In genomic region chr16:70714526-70715112, GRCh38 we compare ENCODE assay signal across 10 cellular contexts. TPM values are rescaled to one million over a fixed set of nuclear protein-coding genes. Genes with fewer than 3 reads are reported as not detected.
DNase-seq lines count a peak whose midpoint lies in the region; ATAC-seq and TF ChIP-seq lines count a peak whose summit lies in the region.
"Had no signal": no experiment of that assay in that cellular context is flagged by ENCODE, and none has a peak within 500 bp of the region (broad histone marks: within the 10 kb centered on the region; RNA-seq: fewer than 3 reads in every experiment).

No MANE protein-coding gene starts in this region.

- peaks cover 5% of the 10 kb centered on the region for H3K36me3 Mint-ChIP-seq in activated naive CD4-positive, alpha-beta T cell treated with anti-CD3 and anti-CD28 coated beads, Interleukin-2, amount 10 ng/mL, durations not matched to agents 7 days and 5 days

- BruUV-seq in Panc1 (replicated peaks; lab: Mats Ljungman, UMichigan) = no TSS peak

- H3K36me3 ChIP-seq in Panc1 (ENCODE audit: control insufficient read depth, insufficient read depth, low read length) = no peaks in the 10 kb centered on the region
- no peaks in the 10 kb centered on the region for H3K36me3 ChIP-seq in mucosa of descending colon (ENCODE audit: low read depth)
- no peaks in the 10 kb centered on the region for H3K36me3 ChIP-seq in thoracic aorta

- no peaks in the 10 kb centered on the region for H3K9me3 Mint-ChIP-seq in activated naive CD4-positive, alpha-beta T cell treated with anti-CD3 and anti-CD28 coated beads, Interleukin-2, amount 10 ng/mL, durations not matched to agents 7 days and 5 days

- H3K9me3 ChIP-seq in Panc1 (ENCODE audit: control insufficient read depth, insufficient read depth, low read depth, low read length) = no peaks in the 10 kb centered on the region
- no peaks in the 10 kb centered on the region for H3K9me3 ChIP-seq in mucosa of descending colon
- H3K9me3 ChIP-seq in thoracic aorta = no peaks in the 10 kb centered on the region

- ATAC-seq in Panc1 (peak; percentile 73), mucosa of descending colon (peak; percentile 6), thoracic aorta (ENCODE audit: insufficient number of reproducible peaks, low FRiP score, low read depth) (peak; percentile 7), GM19452 (IDR thresholded peaks at IDR 0.05; ENCODE audit: unreplicated experiment) (no peak)

- TF ChIP-seq CTCF in Panc1 (IDR thresholded peaks at IDR 0.05) (no peak), coronary artery (IDR thresholded peaks at IDR 0.05) (no peak), mucosa of descending colon (IDR thresholded peaks at IDR 0.05) (no peak), thoracic aorta (IDR thresholded peaks at IDR 0.05) (no peak)

- H3K27ac ChIP-seq in Panc1 (ENCODE audit: low read length) (no peak overlapping the region), coronary artery (peak overlapping the region; percentile 91 to 92), thoracic aorta (peak overlapping the region; percentile 86 to 87)

- no peaks in the 10 kb centered on the region; the same call in 1 of the 2 replicates for H3K4me1 ChIP-seq in Panc1 (ENCODE audit: control insufficient read depth, insufficient read depth, low read length)
- no peaks in the 10 kb centered on the region for H3K4me1 ChIP-seq in mucosa of descending colon (ENCODE audit: low read depth)
- peaks cover 13 to 35% of the 10 kb centered on the region in 2 donors for H3K4me1 ChIP-seq in thoracic aorta (ENCODE audit: control insufficient read depth in 1 of 2, low read depth in 2 of 2)

- intact Hi-C loops in Panc1 (cut with micrococcal nuclease; ENCODE audit: unreplicated experiment) (no loop called here), mucosa of descending colon (cut with DNase I, micrococcal nuclease) (no loop called here)

- POLR2A ChIA-PET in Panc1 (lab: Charles Lee) = no interaction called here

- H3K4me3 ChIP-seq in Panc1 (ENCODE audit: low read depth in 2 of 2, low read length in 2 of 2) (no peak overlapping the region), coronary artery (peak overlapping the region; percentile 5), mucosa of descending colon (no peak overlapping the region), thoracic aorta (peak overlapping the region; percentile 0)

- CTCF ChIA-PET in Panc1 (lab: Charles Lee) = no interaction called here
- CTCF ChIA-PET in activated naive CD4-positive, alpha-beta T cell treated with anti-CD3 and anti-CD28 coated beads, Interleukin-2, amount 10 ng/mL, durations not matched to agents 7 days and 5 days (lab: Charles Lee) = no interaction called here

- H3K27me3 ChIP-seq in Panc1 (ENCODE audit: control insufficient read depth, insufficient read depth, low read length) = no peaks in the 10 kb centered on the region
- no peaks in the 10 kb centered on the region for H3K27me3 ChIP-seq in thoracic aorta (replicated peaks; ENCODE audit: insufficient read depth)

- H3K27me3 Mint-ChIP-seq in activated naive CD4-positive, alpha-beta T cell treated with anti-CD3 and anti-CD28 coated beads, Interleukin-2, amount 10 ng/mL, durations not matched to agents 7 days and 5 days = no peaks in the 10 kb centered on the region

- no peak for DNase-seq in Panc1 (ENCODE audit: low read depth, low spot score)
- DNase-seq in coronary artery (ENCODE audit: low spot score) = no peak
- DNase-seq in mucosa of descending colon = no peak
- no peak for DNase-seq in thoracic aorta (ENCODE audit: low spot score)
- DNase-seq in amniotic stem cell (lab: John Stamatoyannopoulos, UW) = no peak
- DNase-seq in activated naive CD4-positive, alpha-beta T cell treated with anti-CD3 and anti-CD28 coated beads, Interleukin-2, amount 10 ng/mL, durations not matched to agents 7 days and 5 days = no peak
- DNase-seq in NCI-H446 treated with DMSO at 0.1 percent for 48 hours (lab: John Stamatoyannopoulos, UW) = no peak
- DNase-seq: central memory CD4-positive, alpha-beta T cell; NCI-H2081 had no signal

- in situ Hi-C loops in Panc1 (cut with HindIII; ENCODE audit: low pct_unique_long_range_greater_than_20kb, low sequenced_read_pairs) = no loop called here

- no peak overlapping the region for H3K4me3 Mint-ChIP-seq in activated naive CD4-positive, alpha-beta T cell treated with anti-CD3 and anti-CD28 coated beads, Interleukin-2, amount 10 ng/mL, durations not matched to agents 7 days and 5 days

- H3K4me1 Mint-ChIP-seq in activated naive CD4-positive, alpha-beta T cell treated with anti-CD3 and anti-CD28 coated beads, Interleukin-2, amount 10 ng/mL, durations not matched to agents 7 days and 5 days = peaks cover 10% of the 10 kb centered on the region

- no peak overlapping the region for H3K27ac Mint-ChIP-seq in activated naive CD4-positive, alpha-beta T cell treated with anti-CD3 and anti-CD28 coated beads, Interleukin-2, amount 10 ng/mL, durations not matched to agents 7 days and 5 days

RNA-seq across cellular contexts. Expression of gene MTSS2, which starts 28.8 kb away (rescaled TPM):
- total RNA-seq in Panc1 (2021; ENCODE audit: unreplicated experiment) (55.7 TPM), mucosa of descending colon (100 to 1,000 TPM in 1 of 3 donors, 10 to 100 TPM in 2; 11.8 to 151 (median 28.2) TPM), thoracic aorta (10 to 100 TPM; 57.3 to 58.5 TPM)
- 61.5 TPM for polyA plus RNA-seq in Panc1 (2012; ENCODE audit: insufficient read length)

Comparison
In these comparisons a context has a peak if more than half of its experiments do, and no peak if none do; other contexts are left out.
1. H3K4me3 ChIP-seq: peak in coronary artery (single experiment) and thoracic aorta (single experiment); none in Panc1 (0 of 2) and mucosa of descending colon (single experiment).